In genomic region chr11:57530596-57531507, GRCh38 we compare ENCODE assay signal across 1 cellular context.
A peak's percentile ranks its signal among the peaks of the same experiment; 100 is the strongest.
TF ChIP-seq lines count a peak whose summit lies in the region.

TIMM10 (minus strand) TSS chr11:57530754; CDS start chr11:57530189, 565 bp downstream.

TF ChIP-seq in HepG2, 621 proteins besides CTCF, POLR2A, EP300 and RAD21 (continued from another document and continues in another):
- TF ChIP-seq REST (IDR thresholded peaks at IDR 0.05; ENCODE audit: borderline replicate concordance in 1 of 2, low read depth in 1 of 2, low read length in 2 of 2) (no peak), ZNF883 (CRISPR knock-in tag; IDR thresholded peaks at IDR 0.05; ENCODE audit: not compliant biosample characterization) (peak; percentile 40), ZBTB20 (CRISPR knock-in tag; IDR thresholded peaks at IDR 0.05; ENCODE audit: borderline replicate concordance, low read depth) (no peak), SIN3A (IDR thresholded peaks at IDR 0.05; ENCODE audit: borderline replicate concordance, low read depth, low read length) (peak; percentile 93), HDAC6 (IDR thresholded peaks at IDR 0.05; ENCODE audit: low read depth, low read length) (no peak), CBX1 (IDR thresholded peaks at IDR 0.05; ENCODE audit: low read depth) (peak; percentile 22), CREM (IDR thresholded peaks at IDR 0.05) (peak; percentile 85), CREM (CRISPR knock-in tag; IDR thresholded peaks at IDR 0.05) (no peak), PRDM15 (CRISPR knock-in tag; IDR thresholded peaks at IDR 0.05) (peak; percentile 40; the same call in 1 of the 2 replicates), SUZ12 (IDR thresholded peaks at IDR 0.05; ENCODE audit: low read depth, low read length) (no peak), ZNF263 (CRISPR knock-in tag; IDR thresholded peaks at IDR 0.05) (0 out of 2 replicates have a peak, but pooled peaks have one; percentile 43), ZFYVE20 (CRISPR knock-in tag; IDR thresholded peaks at IDR 0.05; ENCODE audit: borderline replicate concordance, low read depth) (no peak), MIXL1 (CRISPR knock-in tag; IDR thresholded peaks at IDR 0.05) (peak; percentile 69), ARID3A (IDR thresholded peaks at IDR 0.05; ENCODE audit: low read depth, low read length) (peak; percentile 90), REL (CRISPR knock-in tag; conservative IDR thresholded peaks at IDR 0.05) (0 out of 2 replicates have a peak, but pooled peaks have one; percentile 55), HNRNPLL (IDR thresholded peaks at IDR 0.05; ENCODE audit: low read depth, low read length, poor library complexity, severe bottlenecking) (peak; percentile 24), KLF9 (CRISPR knock-in tag; IDR thresholded peaks at IDR 0.05; ENCODE audit: low read depth) (peak; percentile 89; the same call in 1 of the 2 replicates), KAT8 (CRISPR knock-in tag; IDR thresholded peaks at IDR 0.05) (peak; percentile 98), ZNF160 (CRISPR knock-in tag; IDR thresholded peaks at IDR 0.05) (0 out of 2 replicates have a peak, but pooled peaks have one; percentile 47), ZBTB33 (CRISPR knock-in tag; IDR thresholded peaks at IDR 0.05) (peak; percentile 18; the same call in 1 of the 2 replicates), ZNF264 (CRISPR knock-in tag; IDR thresholded peaks at IDR 0.05) (peak; percentile 67; the same call in 1 of the 2 replicates), ZNF704 (CRISPR knock-in tag; IDR thresholded peaks at IDR 0.05; ENCODE audit: borderline replicate concordance) (0 out of 2 replicates have a peak, but pooled peaks have one; percentile 25), MYPOP (CRISPR knock-in tag; IDR thresholded peaks at IDR 0.05) (peak; percentile 59), NFKB2 (CRISPR knock-in tag; IDR thresholded peaks at IDR 0.05; ENCODE audit: borderline replicate concordance) (peak; percentile 75; the same call in 1 of the 2 replicates), PAXIP1 (CRISPR knock-in tag; conservative IDR thresholded peaks at IDR 0.05) (peak; percentile 52; the same call in 1 of the 2 replicates), ZNF777 (CRISPR knock-in tag; IDR thresholded peaks at IDR 0.05) (0 out of 2 replicates have a peak, but pooled peaks have one; percentile 40)
- TF ChIP-seq, protein P1, sequence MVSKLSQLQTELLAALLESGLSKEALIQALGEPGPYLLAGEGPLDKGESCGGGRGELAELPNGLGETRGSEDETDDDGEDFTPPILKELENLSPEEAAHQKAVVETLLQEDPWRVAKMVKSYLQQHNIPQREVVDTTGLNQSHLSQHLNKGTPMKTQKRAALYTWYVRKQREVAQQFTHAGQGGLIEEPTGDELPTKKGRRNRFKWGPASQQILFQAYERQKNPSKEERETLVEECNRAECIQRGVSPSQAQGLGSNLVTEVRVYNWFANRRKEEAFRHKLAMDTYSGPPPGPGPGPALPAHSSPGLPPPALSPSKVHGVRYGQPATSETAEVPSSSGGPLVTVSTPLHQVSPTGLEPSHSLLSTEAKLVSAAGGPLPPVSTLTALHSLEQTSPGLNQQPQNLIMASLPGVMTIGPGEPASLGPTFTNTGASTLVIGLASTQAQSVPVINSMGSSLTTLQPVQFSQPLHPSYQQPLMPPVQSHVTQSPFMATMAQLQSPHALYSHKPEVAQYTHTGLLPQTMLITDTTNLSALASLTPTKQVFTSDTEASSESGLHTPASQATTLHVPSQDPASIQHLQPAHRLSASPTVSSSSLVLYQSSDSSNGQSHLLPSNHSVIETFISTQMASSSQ (IDR thresholded peaks at IDR 0.05; ENCODE audit: low read depth): peak; percentile 53; the same call in 1 of the 2 replicates
- TF ChIP-seq, protein P1 (CRISPR knock-in tag; IDR thresholded peaks at IDR 0.05; ENCODE audit: borderline replicate concordance): no peak; the same call in 1 of the 2 replicates
- TF ChIP-seq, protein P2, sequence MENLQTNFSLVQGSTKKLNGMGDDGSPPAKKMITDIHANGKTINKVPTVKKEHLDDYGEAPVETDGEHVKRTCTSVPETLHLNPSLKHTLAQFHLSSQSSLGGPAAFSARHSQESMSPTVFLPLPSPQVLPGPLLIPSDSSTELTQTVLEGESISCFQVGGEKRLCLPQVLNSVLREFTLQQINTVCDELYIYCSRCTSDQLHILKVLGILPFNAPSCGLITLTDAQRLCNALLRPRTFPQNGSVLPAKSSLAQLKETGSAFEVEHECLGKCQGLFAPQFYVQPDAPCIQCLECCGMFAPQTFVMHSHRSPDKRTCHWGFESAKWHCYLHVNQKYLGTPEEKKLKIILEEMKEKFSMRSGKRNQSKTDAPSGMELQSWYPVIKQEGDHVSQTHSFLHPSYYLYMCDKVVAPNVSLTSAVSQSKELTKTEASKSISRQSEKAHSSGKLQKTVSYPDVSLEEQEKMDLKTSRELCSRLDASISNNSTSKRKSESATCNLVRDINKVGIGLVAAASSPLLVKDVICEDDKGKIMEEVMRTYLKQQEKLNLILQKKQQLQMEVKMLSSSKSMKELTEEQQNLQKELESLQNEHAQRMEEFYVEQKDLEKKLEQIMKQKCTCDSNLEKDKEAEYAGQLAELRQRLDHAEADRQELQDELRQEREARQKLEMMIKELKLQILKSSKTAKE (CRISPR knock-in tag; IDR thresholded peaks at IDR 0.05; ENCODE audit: borderline replicate concordance): peak; percentile 48; the same call in 1 of the 2 replicates
